ENCODE assay signal across 8 cellular contexts in the genomic region with DNA sequence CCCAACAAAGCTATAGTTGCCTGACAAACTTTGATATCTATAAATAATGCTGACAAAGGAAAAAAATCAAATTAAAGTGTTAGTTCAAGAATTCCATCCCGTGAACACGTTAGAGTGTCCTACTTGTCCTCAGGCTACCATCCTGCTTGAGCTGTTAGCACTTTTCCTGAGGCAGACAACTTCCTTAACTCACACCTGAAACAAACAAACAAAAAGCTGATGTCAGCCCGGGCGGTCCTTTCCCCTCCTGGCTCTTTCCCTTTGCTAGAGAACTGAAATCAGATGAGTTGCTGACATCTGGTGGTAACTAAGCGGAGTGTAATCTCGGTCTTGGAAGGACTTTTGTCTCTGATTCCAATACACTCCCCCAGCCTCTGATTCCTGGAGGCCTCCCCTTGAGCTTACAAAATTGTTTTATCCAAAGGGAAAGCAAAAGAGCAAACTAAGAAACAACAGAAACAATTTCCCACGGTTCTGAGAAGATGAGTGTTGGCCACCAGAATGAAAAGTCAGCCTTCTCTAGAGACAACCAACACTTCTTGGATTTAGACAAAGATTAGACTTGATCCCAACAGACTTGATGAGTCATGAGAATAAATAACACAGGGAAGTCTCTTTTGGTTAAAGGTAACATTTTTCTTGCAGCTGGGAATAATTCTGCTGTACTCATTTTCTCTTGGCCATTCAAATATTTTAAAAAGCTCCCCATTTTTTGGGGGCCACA.
DNase-seq lines count a peak whose midpoint lies in the region; ATAC-seq and TF ChIP-seq lines count a peak whose summit lies in the region.

No MANE protein-coding gene starts in this region.

- no peaks in the 10 kb centered on the region for H4K20me1 ChIP-seq in GM23248 (ENCODE audit: insufficient read depth)

- no peaks in the 10 kb centered on the region for H3K79me2 ChIP-seq in GM23248 (ENCODE audit: insufficient read depth)

- no peak overlapping the region for H3K27ac Mint-ChIP-seq in endodermal cell
- no peak overlapping the region for H3K27ac Mint-ChIP-seq in activated naive CD8-positive, alpha-beta T cell treated with anti-CD3 and anti-CD28 coated beads, Interleukin-2, amount 50 U/mL, for 24 hours

- no peaks in the 10 kb centered on the region for H3K36me3 Mint-ChIP-seq in endodermal cell (ENCODE audit: low read depth)
- peaks cover 3% of the 10 kb centered on the region for H3K36me3 Mint-ChIP-seq in activated naive CD8-positive, alpha-beta T cell treated with anti-CD3 and anti-CD28 coated beads, Interleukin-2, amount 50 U/mL, for 24 hours (ENCODE audit: low read depth)

- peak; percentile 74 for DNase-seq in GM03348 (ENCODE audit: low spot score)
- DNase-seq in GM23248, result peak; percentile 69
- DNase-seq in NAMALWA (ENCODE audit: low spot score), result peak; percentile 51
- no peak for DNase-seq in RWPE2 (ENCODE audit: low spot score)
- peak; percentile 92 for DNase-seq in endodermal cell
- peak; percentile 78 to 86 for DNase-seq in lung microvascular endothelial cell (ENCODE audit: low read depth in 2 of 2)
- no peak for DNase-seq in activated naive CD8-positive, alpha-beta T cell treated with anti-CD3 and anti-CD28 coated beads, Interleukin-2, amount 50 U/mL, for 24 hours

- ATAC-seq in RWPE2 (ENCODE audit: low read depth), result peak; percentile 78
- no peak for ATAC-seq in activated naive CD8-positive, alpha-beta T cell treated with anti-CD3 and anti-CD28 coated beads, Interleukin-2, amount 50 U/mL, for 24 hours
- ATAC-seq in GM21423 (IDR thresholded peaks at IDR 0.05; ENCODE audit: unreplicated experiment), result no peak

- peak; percentile 54 for TF ChIP-seq CTCF in RWPE2 (IDR thresholded peaks at IDR 0.05; ENCODE audit: poor library complexity, severe bottlenecking)
- TF ChIP-seq CTCF in endodermal cell (conservative IDR thresholded peaks at IDR 0.05), result peak; percentile 89

- peaks cover 35% of the 10 kb centered on the region for H3K4me1 Mint-ChIP-seq in endodermal cell
- H3K4me1 Mint-ChIP-seq in activated naive CD8-positive, alpha-beta T cell treated with anti-CD3 and anti-CD28 coated beads, Interleukin-2, amount 50 U/mL, for 24 hours, result no peaks in the 10 kb centered on the region

- H2AFZ ChIP-seq in GM23248, result no peak overlapping the region

- H3K4me1 ChIP-seq in GM23248 (ENCODE audit: insufficient read depth) (no peaks in the 10 kb centered on the region), RWPE2 (ENCODE audit: insufficient read depth, poor library complexity, severe bottlenecking) (no peaks in the 10 kb centered on the region), endodermal cell (ENCODE audit: control insufficient read depth, insufficient read depth, low read length) (peaks cover 7% of the 10 kb centered on the region)

- H3K9ac ChIP-seq in GM23248, result no peak overlapping the region
- H3K9ac ChIP-seq in endodermal cell (ENCODE audit: extremely low read depth, low read length, poor library complexity, severe bottlenecking), result no peak overlapping the region

- H3K36me3 ChIP-seq in GM23248 (ENCODE audit: low read depth), result no peaks in the 10 kb centered on the region
- H3K36me3 ChIP-seq in RWPE2 (ENCODE audit: low read depth), result no peaks in the 10 kb centered on the region
- H3K36me3 ChIP-seq in endodermal cell (ENCODE audit: control insufficient read depth, insufficient read depth, low read length), result no peaks in the 10 kb centered on the region

- peaks cover 4% of the 10 kb centered on the region for H3K9me3 Mint-ChIP-seq in endodermal cell
- peaks cover 5% of the 10 kb centered on the region for H3K9me3 Mint-ChIP-seq in activated naive CD8-positive, alpha-beta T cell treated with anti-CD3 and anti-CD28 coated beads, Interleukin-2, amount 50 U/mL, for 24 hours

- in situ Hi-C loops in GM23248 (cut with MboI), result no loop called here

- H3K27me3 ChIP-seq in GM23248 (replicated peaks; ENCODE audit: insufficient read depth), result peaks cover 5% of the 10 kb centered on the region
- H3K27me3 ChIP-seq in RWPE2 (ENCODE audit: insufficient read depth, poor library complexity, severe bottlenecking), result no peaks in the 10 kb centered on the region
- no peaks in the 10 kb centered on the region for H3K27me3 ChIP-seq in endodermal cell (ENCODE audit: control insufficient read depth, insufficient read depth, low read length, poor library complexity, severe bottlenecking)

- H3K9me3 ChIP-seq in GM23248 (ENCODE audit: low read depth), result no peaks in the 10 kb centered on the region
- H3K9me3 ChIP-seq in RWPE2 (ENCODE audit: severe bottlenecking), result no peaks in the 10 kb centered on the region
- H3K9me3 ChIP-seq in endodermal cell (ENCODE audit: control insufficient read depth, low read length), result peaks cover 12% of the 10 kb centered on the region

- WGBS in GM23248 (ENCODE audit: low coverage in 1 of 2, low lambda C conversion rate in 2 of 2, missing lambda C conversion rate in 2 of 2), 2 experiments, result 1 to 2% methylated on average over 7 of the region's 7 CpGs
- 2 to 5% methylated on average over 4 to 7 of the region's 7 CpGs for WGBS in endodermal cell (ENCODE audit: insufficient coverage in 1 of 2, insufficient read length in 1 of 2), 2 experiments

- H3F3A ChIP-seq in GM23248 (ENCODE audit: insufficient read depth), result no peaks in the 10 kb centered on the region

- no peaks in the 10 kb centered on the region for H3K9me2 ChIP-seq in GM23248 (ENCODE audit: insufficient read depth)

- no peak overlapping the region for H3K4me3 Mint-ChIP-seq in endodermal cell
- no peak overlapping the region for H3K4me3 Mint-ChIP-seq in activated naive CD8-positive, alpha-beta T cell treated with anti-CD3 and anti-CD28 coated beads, Interleukin-2, amount 50 U/mL, for 24 hours

- H3K4me3 ChIP-seq in GM23248, result no peak overlapping the region
- H3K4me3 ChIP-seq in RWPE2 (ENCODE audit: severe bottlenecking), result no peak overlapping the region
- no peak overlapping the region for H3K4me3 ChIP-seq in endodermal cell (ENCODE audit: low read length)

- H3K4me2 ChIP-seq in GM23248 (ENCODE audit: unreplicated experiment), result no peak overlapping the region

- H3K27ac ChIP-seq in GM23248 (no peak overlapping the region), RWPE2 (ENCODE audit: poor library complexity, severe bottlenecking) (no peak overlapping the region), endodermal cell (ENCODE audit: low read depth, low read length) (no peak overlapping the region)

- peaks cover 12% of the 10 kb centered on the region for H3K27me3 Mint-ChIP-seq in endodermal cell (ENCODE audit: insufficient read depth)
- H3K27me3 Mint-ChIP-seq in activated naive CD8-positive, alpha-beta T cell treated with anti-CD3 and anti-CD28 coated beads, Interleukin-2, amount 50 U/mL, for 24 hours, result peaks cover 6% of the 10 kb centered on the region

Comparison
In these comparisons a context has a peak if more than half of its experiments do, and no peak if none do; other contexts are left out.
1. DNase-seq: peak in GM03348 (single experiment), GM23248 (single experiment), NAMALWA (single experiment), endodermal cell (single experiment) and lung microvascular endothelial cell (2 of 2); none in RWPE2 (single experiment) and activated naive CD8-positive, alpha-beta T cell treated with anti-CD3 and anti-CD28 coated beads, Interleukin-2, amount 50 U/mL, for 24 hours (single experiment).